ENCODE assay signal across 8 cellular contexts in the genomic region with DNA sequence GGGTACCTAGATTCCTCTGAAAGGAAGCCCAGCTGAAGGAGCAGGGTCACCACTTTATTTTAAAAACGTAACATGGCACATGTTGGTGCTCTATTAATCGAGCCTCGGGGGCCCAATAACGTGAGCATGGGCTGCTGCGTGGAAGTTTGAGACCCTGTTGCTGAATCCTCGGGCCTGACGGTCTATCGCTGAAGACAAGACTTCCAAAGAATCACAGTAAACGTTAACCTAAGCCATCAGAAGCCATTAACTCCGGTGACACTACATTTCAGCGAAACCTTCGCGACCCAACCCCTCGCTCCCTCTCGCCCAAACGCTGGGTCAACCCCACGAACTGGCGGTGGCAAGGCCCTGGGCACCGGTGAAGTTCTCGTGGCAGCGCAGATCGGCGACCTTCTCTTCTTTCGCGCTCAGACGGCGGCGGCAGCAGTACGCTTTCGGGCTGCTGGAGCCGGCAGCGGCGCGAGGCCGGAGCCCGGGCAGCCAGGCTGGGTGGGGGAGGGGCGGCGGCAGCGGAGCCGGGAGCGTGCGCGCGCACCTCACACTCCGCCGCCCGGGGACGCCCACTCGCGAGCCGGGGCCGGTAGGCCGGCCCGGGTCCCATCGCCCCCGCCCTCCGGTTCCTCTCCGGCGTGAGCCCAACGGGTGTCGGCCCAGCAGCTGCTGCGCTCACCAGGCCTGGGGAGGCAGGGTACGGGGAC. TPM values are rescaled to one million over a fixed set of nuclear protein-coding genes. Genes with fewer than 3 reads are reported as not detected.
DNase-seq lines count a peak whose midpoint lies in the region; TF ChIP-seq lines count a peak whose summit lies in the region.

No MANE protein-coding gene starts in this region.

- H3K4me3 Mint-ChIP-seq in T-helper 2 cell treated with Interferon-gamma antibody and Interleukin-4, amounts not matched to agents 5 μg/mL and 100 μg/mL, for 36 hours: peak overlapping the region; percentile 92

- intact Hi-C loops in ascending aorta (cut with DNase I) (loop anchor here (2.0 to 10.0 kb wide), 7 partner anchors 244 to 1778 kb away; partner anchors contain the start of genes ATP1A1, TTF2 and WARS2), vagina (cut with DNase I) (no loop called here)

- peak overlapping the region; percentile 92 for H3K27ac Mint-ChIP-seq in T-helper 2 cell treated with Interferon-gamma antibody and Interleukin-4, amounts not matched to agents 5 μg/mL and 100 μg/mL, for 36 hours

- H3K9me3 Mint-ChIP-seq in T-helper 2 cell treated with Interferon-gamma antibody and Interleukin-4, amounts not matched to agents 5 μg/mL and 100 μg/mL, for 36 hours: no peaks in the 10 kb centered on the region

- H3K36me3 Mint-ChIP-seq in T-helper 2 cell treated with Interferon-gamma antibody and Interleukin-4, amounts not matched to agents 5 μg/mL and 100 μg/mL, for 36 hours (ENCODE audit: low read depth): peaks cover 6% of the 10 kb centered on the region

- H3K4me3 ChIP-seq in H7 (ENCODE audit: insufficient read depth, low read depth, low read length) (peak overlapping the region; percentile 82), MG63 (peak overlapping the region; percentile 84), ascending aorta (peak overlapping the region; percentile 84 to 86), vagina (peak overlapping the region; percentile 78 to 87)

- peak; percentile 91 for DNase-seq in GM10266 (ENCODE audit: extremely low spot score)
- peak; percentile 93 for DNase-seq in H7
- DNase-seq in MG63: peak; percentile 87
- DNase-seq in T-helper 2 cell treated with Interferon-gamma antibody and Interleukin-4, amounts not matched to agents 5 μg/mL and 100 μg/mL, for 36 hours (ENCODE audit: low spot score): peak; percentile 81
- DNase-seq in ascending aorta (ENCODE audit: low spot score in 2 of 2): peak; percentile 21 to 90
- peak; percentile 92 for DNase-seq in hepatic stellate cell (ENCODE audit: low spot score)
- DNase-seq in renal cortical epithelial cell (ENCODE audit: low read depth): peak; percentile 21
- DNase-seq in vagina (ENCODE audit: extremely low spot score in 2 of 2): no peak

- no peak for TF ChIP-seq POLR2A in vagina (IDR thresholded peaks at IDR 0.05)

- H3K27me3 ChIP-seq in H7 (ENCODE audit: control insufficient read depth, insufficient read depth, low read length) (peaks cover 6% of the 10 kb centered on the region), MG63 (no peaks in the 10 kb centered on the region), ascending aorta (no peaks in the 10 kb centered on the region), vagina (no peaks in the 10 kb centered on the region)

- peaks cover 7 to 14% of the 10 kb centered on the region in 2 donors for H3K4me1 ChIP-seq in ascending aorta
- peaks cover 64% of the 10 kb centered on the region for H3K4me1 ChIP-seq in vagina

- H3K27me3 Mint-ChIP-seq in T-helper 2 cell treated with Interferon-gamma antibody and Interleukin-4, amounts not matched to agents 5 μg/mL and 100 μg/mL, for 36 hours (ENCODE audit: low read depth): no peaks in the 10 kb centered on the region

- H3K9me3 ChIP-seq in MG63 (no peaks in the 10 kb centered on the region), ascending aorta (no peaks in the 10 kb centered on the region), vagina (no peaks in the 10 kb centered on the region)

- no peaks in the 10 kb centered on the region for H3K36me3 ChIP-seq in H7 (replicated peaks; ENCODE audit: control insufficient read depth, insufficient read depth, low read length)
- no peaks in the 10 kb centered on the region for H3K36me3 ChIP-seq in MG63
- H3K36me3 ChIP-seq in ascending aorta: no peaks in the 10 kb centered on the region
- no peaks in the 10 kb centered on the region for H3K36me3 ChIP-seq in vagina

- TF ChIP-seq CTCF in GM10266 (IDR thresholded peaks at IDR 0.05; ENCODE audit: control insufficient read depth, insufficient read depth, low read depth, missing control alignments) (peak; percentile 27), ascending aorta (IDR thresholded peaks at IDR 0.05) (no peak), vagina (IDR thresholded peaks at IDR 0.05) (no peak)

- H3K27ac ChIP-seq in ascending aorta (peak overlapping the region; percentile 97 to 98), vagina (peak overlapping the region; percentile 97)

- peaks cover 36% of the 10 kb centered on the region for H3K4me1 Mint-ChIP-seq in T-helper 2 cell treated with Interferon-gamma antibody and Interleukin-4, amounts not matched to agents 5 μg/mL and 100 μg/mL, for 36 hours (ENCODE audit: low read depth)

RNA-seq across cellular contexts. Expression of gene MAN1A2, which starts 0.8 kb away (rescaled TPM):
- total RNA-seq in H7 (2014; rRNA removed; shearing (Covaris generic)): 16.0 and 17.8 TPM in 2 replicates
- total RNA-seq in MG63 (2014; rRNA removed; shearing (Covaris generic); ENCODE audit: low replicate concordance): 22.0 and 22.9 TPM in 2 replicates
- total RNA-seq in ascending aorta (25.4 TPM), renal cortical epithelial cell (27.6 and 44.1 TPM in 2 replicates), vagina (30.7 TPM)

Comparison
In these comparisons a context has a peak if more than half of its experiments do, and no peak if none do; other contexts are left out.
1. DNase-seq: peak in GM10266 (single experiment), H7 (single experiment), MG63 (single experiment), T-helper 2 cell treated with Interferon-gamma antibody and Interleukin-4, amounts not matched to agents 5 μg/mL and 100 μg/mL, for 36 hours (single experiment), ascending aorta (2 of 2), hepatic stellate cell (single experiment) and renal cortical epithelial cell (single experiment); none in vagina (0 of 2).
2. Peak in every context shown above with its lines, with median percentiles within 50 percentile points of each other: H3K4me3 ChIP-seq.